ENCODE assay signal across 19 cellular contexts in the genomic region with DNA sequence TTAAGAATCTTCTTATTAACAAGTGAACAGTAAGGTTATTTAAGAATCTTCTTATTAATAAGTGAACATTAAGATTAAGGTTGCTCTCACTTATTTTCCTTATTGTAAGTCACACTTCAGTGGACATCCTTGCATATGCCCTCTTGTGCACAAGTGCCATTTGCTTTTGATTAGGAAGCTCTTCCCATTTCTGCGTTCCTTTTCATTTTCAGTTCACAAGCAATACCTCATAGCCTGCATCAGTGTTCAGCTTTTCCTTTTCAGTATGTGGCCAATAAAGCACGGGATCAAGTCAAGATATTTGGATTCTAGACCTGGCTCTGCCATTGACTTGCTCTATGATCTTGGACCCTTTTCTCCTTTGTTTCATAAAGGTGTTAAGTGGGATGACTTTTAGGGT.
DNase-seq lines count a peak whose midpoint lies in the region; ATAC-seq, FAIRE-seq and TF ChIP-seq lines count a peak whose summit lies in the region.
"Had no signal": no experiment of that assay in that cellular context is flagged by ENCODE, and none has a peak within 500 bp of the region (broad histone marks: within the 10 kb centered on the region; RNA-seq: fewer than 3 reads in every experiment).

No MANE protein-coding gene starts in this region.

- no peak for TF ChIP-seq CTCF in PC-3 (conservative IDR thresholded peaks at IDR 0.05; ENCODE audit: low read depth, low read length)
- no peak for TF ChIP-seq CTCF in keratinocyte (optimal IDR thresholded peaks at IDR 0.05 in 1 of 3, IDR thresholded peaks at IDR 0.05 in 1 of 3, conservative IDR thresholded peaks at IDR 0.05 in 1 of 3; ENCODE audit: extremely low read depth in 1 of 3, insufficient read depth in 2 of 3, low read length in 3 of 3)
- TF ChIP-seq CTCF in body of pancreas (IDR thresholded peaks at IDR 0.05): no peak

- WGBS in body of pancreas, 2 donors: 57 to 95% methylated on average over 2 of the region's 2 CpGs

- peak; percentile 34 for FAIRE-seq in keratinocyte (lab: Jason Lieb, UNC)
- FAIRE-seq: A549, H1 had no signal

- H3K27me3 ChIP-seq in ACC112 (ENCODE audit: insufficient read depth, low read length): no peaks in the 10 kb centered on the region
- no peaks in the 10 kb centered on the region for H3K27me3 ChIP-seq in PC-3 (ENCODE audit: low read length)
- no peaks in the 10 kb centered on the region for H3K27me3 ChIP-seq in keratinocyte (ENCODE audit: control insufficient read depth, extremely low read depth, insufficient read depth, low read length)
- no peaks in the 10 kb centered on the region for H3K27me3 ChIP-seq in rectal smooth muscle tissue (ENCODE audit: control insufficient read depth, insufficient read depth, low read length)
- no peaks in the 10 kb centered on the region for H3K27me3 ChIP-seq in body of pancreas
- H3K27me3 ChIP-seq: BLaER1 had no signal

- TF ChIP-seq POLR2A in body of pancreas (IDR thresholded peaks at IDR 0.05): no peak

- H3K9me3 ChIP-seq in PC-3 (ENCODE audit: low read length) (no peaks in the 10 kb centered on the region), keratinocyte (ENCODE audit: control insufficient read depth, low read depth, low read length) (no peaks in the 10 kb centered on the region), body of pancreas (no peaks in the 10 kb centered on the region)
- H3K9me3 ChIP-seq: A549, BLaER1 had no signal

- H3K36me3 ChIP-seq in ACC112 (ENCODE audit: insufficient read depth, low read length) (no peaks in the 10 kb centered on the region), PC-3 (ENCODE audit: low read depth, low read length) (no peaks in the 10 kb centered on the region), keratinocyte (ENCODE audit: control insufficient read depth in 2 of 2, extremely low read depth in 1 of 2, insufficient read depth in 2 of 2, low read length in 2 of 2) (no peaks in the 10 kb centered on the region), rectal smooth muscle tissue (ENCODE audit: control insufficient read depth, insufficient read depth, low read length) (no peaks in the 10 kb centered on the region), body of pancreas (replicated peaks in 1 of 2; ENCODE audit: insufficient read depth in 1 of 2, low read depth in 2 of 2) (no peaks in the 10 kb centered on the region)
- H3K36me3 ChIP-seq: BLaER1 had no signal

- H3K79me2 ChIP-seq in ACC112 (ENCODE audit: control insufficient read depth, insufficient read depth, low read length, unreplicated experiment): no peaks in the 10 kb centered on the region
- H3K79me2 ChIP-seq in PC-3 (ENCODE audit: low read length): no peaks in the 10 kb centered on the region
- no peaks in the 10 kb centered on the region for H3K79me2 ChIP-seq in keratinocyte (ENCODE audit: control insufficient read depth, insufficient read depth, low read length)

- H3K4me1 ChIP-seq in ACC112 (ENCODE audit: control insufficient read depth, insufficient read depth, low read length, unreplicated experiment): peaks cover 36% of the 10 kb centered on the region
- H3K4me1 ChIP-seq in PC-3 (ENCODE audit: insufficient read depth, low read length): peaks cover 20% of the 10 kb centered on the region
- no peaks in the 10 kb centered on the region for H3K4me1 ChIP-seq in keratinocyte (ENCODE audit: control insufficient read depth, extremely low read depth, insufficient read depth, low read length)
- peaks cover 20% of the 10 kb centered on the region for H3K4me1 ChIP-seq in rectal smooth muscle tissue (ENCODE audit: control insufficient read depth, insufficient read depth, low read length)
- H3K4me1 ChIP-seq in body of pancreas: no peaks in the 10 kb centered on the region
- H3K4me1 ChIP-seq: A549 had no signal

- no peak overlapping the region for H3K4me3 ChIP-seq in ACC112 (ENCODE audit: low read depth, low read length)
- H3K4me3 ChIP-seq in PC-3 (ENCODE audit: low read length): no peak overlapping the region
- no peak overlapping the region for H3K4me3 ChIP-seq in keratinocyte (ENCODE audit: control insufficient read depth in 2 of 3, extremely low read depth in 1 of 3, insufficient read depth in 2 of 3, low read depth in 1 of 3, low read length in 3 of 3)
- H3K4me3 ChIP-seq in rectal smooth muscle tissue (ENCODE audit: low read length): no peak overlapping the region
- H3K4me3 ChIP-seq in body of pancreas: no peak overlapping the region
- H3K4me3 ChIP-seq: A549, BLaER1 had no signal

- H2AFZ ChIP-seq in ACC112 (ENCODE audit: low read length, unreplicated experiment) (no peak overlapping the region), PC-3 (ENCODE audit: low read length) (no peak overlapping the region), keratinocyte (ENCODE audit: control insufficient read depth, low read length) (no peak overlapping the region)

- no peaks in the 10 kb centered on the region for H3K9me2 ChIP-seq in PC-3 (replicated peaks; ENCODE audit: low read length)

- no peak overlapping the region for H3K9ac ChIP-seq in PC-3 (ENCODE audit: low read length)
- H3K9ac ChIP-seq in keratinocyte (ENCODE audit: control insufficient read depth, extremely low read depth, insufficient read depth, low read length): no peak overlapping the region
- H3K9ac ChIP-seq in rectal smooth muscle tissue (ENCODE audit: low read length): no peak overlapping the region
- H3K9ac ChIP-seq: BLaER1 had no signal

- CTCF ChIA-PET in PC-3 (lab: Charles Lee): no interaction called here

- no TSS peak for BruUV-seq in PC-3 (replicated peaks; lab: Mats Ljungman, UMichigan)

- no peaks in the 10 kb centered on the region for H3F3A ChIP-seq in PC-3 (ENCODE audit: low read length, unreplicated experiment)

- H4K20me1 ChIP-seq in PC-3 (ENCODE audit: low read length): no peaks in the 10 kb centered on the region
- no peaks in the 10 kb centered on the region for H4K20me1 ChIP-seq in keratinocyte (ENCODE audit: control insufficient read depth, extremely low read depth, insufficient read depth, low read length)
- H4K20me1 ChIP-seq: BLaER1 had no signal

- H3K4me2 ChIP-seq in PC-3 (ENCODE audit: low read length): no peak overlapping the region
- no peak overlapping the region for H3K4me2 ChIP-seq in keratinocyte (ENCODE audit: control insufficient read depth, extremely low read depth, insufficient read depth, low read depth, low read length)
- H3K4me2 ChIP-seq: A549, BLaER1 had no signal

- ATAC-seq in PC-3 (no peak), body of pancreas (no peak)
- ATAC-seq: A549, HCT116 had no signal

- peak overlapping the region; percentile 76 for H3K27ac ChIP-seq in ACC112 (ENCODE audit: low read depth, low read length)
- H3K27ac ChIP-seq in PC-3 (ENCODE audit: low read length): 0 out of 2 replicates have a peak overlapping the region, but pooled peaks have one; percentile 34
- H3K27ac ChIP-seq in keratinocyte (ENCODE audit: control insufficient read depth, insufficient read depth, low read length): no peak overlapping the region
- H3K27ac ChIP-seq in rectal smooth muscle tissue (ENCODE audit: low read depth, low read length): peak overlapping the region; percentile 74
- no peak overlapping the region for H3K27ac ChIP-seq in body of pancreas
- H3K27ac ChIP-seq: 22Rv1, A549, BLaER1, HL-60 had no signal

- dilution Hi-C loops in keratinocyte (cut with MboI; ENCODE audit: extremely low pct_ligation_motif_present, low sequenced_read_pairs): no loop called here

- POLR2A ChIA-PET in PC-3 (lab: Charles Lee; ENCODE audit: unreplicated experiment): no interaction called here

- DNase-seq in PC-3 (no peak), keratinocyte (ENCODE audit: low read depth, low spot score) (no peak), NAMALWA (ENCODE audit: low spot score) (no peak), body of pancreas (no peak), ecto neural progenitor cell (ENCODE audit: low spot score) (no peak), posterior vena cava (ENCODE audit: low spot score) (no peak)
- DNase-seq: CD4-positive, alpha-beta memory T cell; DMS153; DMS79; GDM1; HFFc6 had no signal

- intact Hi-C loops in PC-3 (cut with micrococcal nuclease): no loop called here
- intact Hi-C loops in body of pancreas (cut with DNase I): no loop called here
- intact Hi-C loops in posterior vena cava (cut with DNase I): no loop called here

- H3K9me1 ChIP-seq in keratinocyte (ENCODE audit: control insufficient read depth, extremely low read depth, insufficient read depth, low read length): no peaks in the 10 kb centered on the region

Comparison
In these comparisons a context has a peak if more than half of its experiments do, and no peak if none do; other contexts are left out.
1. H3K27ac ChIP-seq: peak in ACC112 (single experiment), PC-3 (single experiment) and rectal smooth muscle tissue (single experiment); none in keratinocyte (single experiment) and body of pancreas (0 of 4).